Comparison of ENCODE assay signal across 13 cellular contexts in the genomic region with DNA sequence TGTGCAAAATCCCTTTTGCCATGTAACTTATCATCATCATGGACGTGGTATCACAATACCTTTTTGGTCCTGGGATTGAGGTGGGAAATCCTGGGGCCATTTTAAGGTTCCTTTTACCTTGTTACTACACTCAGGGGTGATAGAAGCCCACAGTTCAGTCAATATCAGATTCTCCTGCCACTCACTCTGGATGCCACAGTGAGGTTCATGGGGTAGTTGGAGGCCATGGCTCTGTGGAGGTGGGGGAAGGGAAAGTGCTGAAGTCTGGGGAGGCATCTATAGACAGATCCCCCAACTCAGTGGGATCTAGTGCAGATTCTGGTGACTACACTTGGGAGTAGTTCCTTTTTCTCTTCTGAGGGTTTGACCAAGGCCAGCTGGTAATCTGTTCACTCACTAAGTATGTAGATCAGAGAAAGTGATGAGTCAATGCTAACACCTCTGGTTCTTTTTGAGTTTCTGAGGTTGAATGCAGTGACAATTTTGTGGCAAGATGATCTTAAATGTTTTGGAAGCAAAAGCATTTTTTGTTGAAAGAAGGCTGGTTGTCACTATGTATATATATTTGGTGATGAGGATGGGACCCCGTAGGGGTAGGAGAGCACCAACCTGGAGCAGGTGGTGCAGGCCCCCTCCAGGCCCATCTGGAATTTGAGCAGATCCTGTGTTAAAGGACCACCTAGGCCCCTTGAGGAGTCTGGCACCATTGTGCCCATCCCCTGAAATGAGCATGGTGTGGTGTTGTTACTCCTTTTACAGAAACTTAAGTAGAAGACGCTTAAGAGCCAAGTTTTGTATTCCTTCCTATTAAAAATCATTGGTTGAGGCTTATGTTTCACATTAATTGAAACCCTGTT.
DNase-seq lines count a peak whose midpoint lies in the region; ATAC-seq and TF ChIP-seq lines count a peak whose summit lies in the region.
"Had no signal": no experiment of that assay in that cellular context is flagged by ENCODE, and none has a peak within 500 bp of the region (broad histone marks: within the 10 kb centered on the region; RNA-seq: fewer than 3 reads in every experiment).

No MANE protein-coding gene starts in this region.

- peak overlapping the region; percentile 30 for H3K27ac Mint-ChIP-seq in activated naive CD8-positive, alpha-beta T cell treated with anti-CD3 and anti-CD28 coated beads, Interleukin-2, amount 50 U/mL, for 24 hours
- H3K27ac Mint-ChIP-seq: CD4-positive, alpha-beta T cell had no signal

- peaks cover 20% of the 10 kb centered on the region for H3K27me3 Mint-ChIP-seq in activated naive CD8-positive, alpha-beta T cell treated with anti-CD3 and anti-CD28 coated beads, Interleukin-2, amount 50 U/mL, for 24 hours

- H3K4me3 ChIP-seq in GM12865 (ENCODE audit: low read depth, low read length): no peak overlapping the region
- H3K4me3 ChIP-seq: HAP-1, mucosa of descending colon, PC-9 had no signal

- TF ChIP-seq CTCF in GM12865 (IDR thresholded peaks at IDR 0.05; ENCODE audit: insufficient read depth, low read depth, low read length, missing control alignments): no peak

- ATAC-seq in GM19467 (IDR thresholded peaks at IDR 0.05; ENCODE audit: unreplicated experiment) (peak; percentile 50), HG03159 (IDR thresholded peaks at IDR 0.05; ENCODE audit: unreplicated experiment) (peak; percentile 65), GM21381 (IDR thresholded peaks at IDR 0.05; ENCODE audit: unreplicated experiment) (no peak), GM21737 (IDR thresholded peaks at IDR 0.05; ENCODE audit: unreplicated experiment) (no peak)
- peak; percentile 89 for ATAC-seq in activated naive CD8-positive, alpha-beta T cell treated with anti-CD3 and anti-CD28 coated beads, Interleukin-2, amount 50 U/mL, for 24 hours
- ATAC-seq: mucosa of descending colon had no signal

- peaks cover 51% of the 10 kb centered on the region for H3K4me1 Mint-ChIP-seq in activated naive CD8-positive, alpha-beta T cell treated with anti-CD3 and anti-CD28 coated beads, Interleukin-2, amount 50 U/mL, for 24 hours

- H3K4me3 Mint-ChIP-seq in activated naive CD8-positive, alpha-beta T cell treated with anti-CD3 and anti-CD28 coated beads, Interleukin-2, amount 50 U/mL, for 24 hours: no peak overlapping the region
- H3K4me3 Mint-ChIP-seq: CD4-positive, alpha-beta T cell had no signal

- peak; percentile 79 for DNase-seq in GM12865 (ENCODE audit: low read depth)
- no peak for DNase-seq in activated naive CD8-positive, alpha-beta T cell treated with anti-CD3 and anti-CD28 coated beads, Interleukin-2, amount 50 U/mL, for 24 hours
- DNase-seq in stimulated activated CD4-positive, alpha-beta T cell treated with anti-CD3 and anti-CD28 coated beads, Interleukin-4, amount 100 ng/mL, for 4 hours: no peak
- no peak for DNase-seq in NCI-H526 (lab: John Stamatoyannopoulos, UW)
- DNase-seq: CD4-positive, alpha-beta T cell; mucosa of descending colon; NCI-H2081; PC-9 had no signal

- no peaks in the 10 kb centered on the region for H3K9me3 Mint-ChIP-seq in activated naive CD8-positive, alpha-beta T cell treated with anti-CD3 and anti-CD28 coated beads, Interleukin-2, amount 50 U/mL, for 24 hours
- H3K9me3 Mint-ChIP-seq: CD4-positive, alpha-beta T cell had no signal

- H3K36me3 Mint-ChIP-seq in activated naive CD8-positive, alpha-beta T cell treated with anti-CD3 and anti-CD28 coated beads, Interleukin-2, amount 50 U/mL, for 24 hours (ENCODE audit: low read depth): no peaks in the 10 kb centered on the region

Comparison
In these comparisons a context has a peak if more than half of its experiments do, and no peak if none do; other contexts are left out.
1. ATAC-seq: peak in GM19467 (single experiment), HG03159 (single experiment) and activated naive CD8-positive, alpha-beta T cell treated with anti-CD3 and anti-CD28 coated beads, Interleukin-2, amount 50 U/mL, for 24 hours (single experiment); none in GM21381 (single experiment) and GM21737 (single experiment).